In the genomic region with DNA sequence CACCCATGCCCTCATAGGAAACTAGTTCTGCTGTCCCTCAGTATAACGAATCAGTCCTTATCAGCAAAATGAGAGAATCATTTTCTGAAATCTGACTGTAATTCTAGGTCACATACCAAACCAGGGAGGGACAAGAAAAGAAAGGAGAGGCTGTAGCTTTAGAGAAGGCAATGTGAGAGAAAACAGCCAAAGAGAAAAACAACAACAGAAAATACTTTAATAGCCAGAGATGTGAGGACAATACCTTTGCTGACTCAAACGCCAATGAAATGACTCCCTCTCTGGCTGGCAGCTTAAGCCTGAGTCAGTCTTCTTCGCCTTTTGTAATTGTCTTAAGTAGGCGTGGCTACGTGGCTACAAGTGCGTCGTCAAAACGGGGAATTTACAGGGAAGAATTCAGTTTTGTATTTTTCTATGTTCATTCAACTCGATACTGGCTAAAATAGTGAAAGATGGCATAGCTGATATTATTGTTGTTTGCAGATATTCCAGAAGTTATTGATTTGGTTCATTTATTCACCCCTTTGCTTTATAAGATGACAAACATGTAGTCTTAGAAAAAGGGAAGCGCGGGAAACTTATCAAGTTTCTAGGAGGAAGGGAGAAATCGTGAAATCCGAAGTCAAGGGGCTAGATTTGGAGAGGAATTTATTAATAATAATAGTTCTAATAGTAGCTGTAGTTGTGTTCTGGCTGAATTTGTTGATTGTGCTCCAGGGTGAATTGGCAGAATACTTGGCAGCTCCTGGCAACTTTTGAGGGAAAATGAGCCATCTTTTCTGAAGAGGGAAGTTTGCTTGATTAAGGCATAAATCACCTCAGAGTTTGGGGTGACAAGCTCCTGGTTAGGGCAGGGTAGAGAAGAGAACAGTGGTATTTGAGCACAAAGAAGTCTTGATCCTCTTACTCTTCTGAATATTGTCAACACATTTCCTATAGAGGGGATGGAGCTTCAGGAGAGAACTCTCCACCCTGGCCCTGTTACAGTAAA, we compare ENCODE assay signal across 10 cellular contexts.
A peak's percentile ranks its signal among the peaks of the same experiment; 100 is the strongest.
DNase-seq lines count a peak whose midpoint lies in the region; ATAC-seq and TF ChIP-seq lines count a peak whose summit lies in the region.
"Had no signal": no experiment of that assay in that cellular context is flagged by ENCODE, and none has a peak within 500 bp of the region (broad histone marks: within the 10 kb centered on the region; RNA-seq: fewer than 3 reads in every experiment).

IL1A (minus strand) TSS at position 295 of the 991 bp plus-strand sequence. CDS start 723 bp downstream, outside the sequence.

- ATAC-seq in RWPE2 (ENCODE audit: low read depth) (peak; percentile 82), GM21515 (IDR thresholded peaks at IDR 0.05; ENCODE audit: unreplicated experiment) (no peak)
- peak in 1 of 2 donors; percentile 28 for ATAC-seq in stimulated activated naive B cell treated with anti-CD40 and anti-IgM and Interleukin-4, amounts not matched to agents 10 μg/mL and 1 μg/mL and 100 μg/mL, for 72 hours (replicated peaks)

- peak within 1 kb of the TSS; percentile 13 for H3K4me3 Mint-ChIP-seq in activated T-cell treated with anti-CD3 and anti-CD28 coated beads, Interleukin-2, amount 50 U/mL, for 24 hours
- H3K4me3 Mint-ChIP-seq in stimulated activated naive B cell treated with anti-CD40 and anti-IgM and Interleukin-4, amounts not matched to agents 10 μg/mL and 1 μg/mL and 100 μg/mL, for 72 hours: peak within 1 kb of the TSS in 1 of 2 donors; percentile 58

- H3K4me3 ChIP-seq in RWPE2 (ENCODE audit: severe bottlenecking): peak within 1 kb of the TSS; percentile 45
- H3K4me3 ChIP-seq in fibroblast of pulmonary artery (replicated peaks; ENCODE audit: low read depth, low read length): peak within 1 kb of the TSS; percentile 36
- H3K4me3 ChIP-seq: BLaER1 treated with 17β-estradiol and CSF1 and Interleukin-3, amounts not matched to agents 10 nM and 100 nM had no signal

- peaks cover 6% of the 10 kb centered on the region for H3K4me1 Mint-ChIP-seq in activated T-cell treated with anti-CD3 and anti-CD28 coated beads, Interleukin-2, amount 50 U/mL, for 24 hours (ENCODE audit: low read depth)
- peaks cover 25 to 34% of the 10 kb centered on the region in 2 donors for H3K4me1 Mint-ChIP-seq in stimulated activated naive B cell treated with anti-CD40 and anti-IgM and Interleukin-4, amounts not matched to agents 10 μg/mL and 1 μg/mL and 100 μg/mL, for 72 hours

- H3K27me3 ChIP-seq in RWPE2 (ENCODE audit: insufficient read depth, poor library complexity, severe bottlenecking): no peaks in the 10 kb centered on the region
- H3K27me3 ChIP-seq: BLaER1 treated with 17β-estradiol and CSF1 and Interleukin-3, amounts not matched to agents 10 nM and 100 nM had no signal

- DNase-seq in activated T-cell treated with anti-CD3 and anti-CD28 coated beads, Interleukin-2, amount 50 U/mL, for 24 hours: no peak
- DNase-seq in activated T-cell treated with anti-CD3 and anti-CD28 coated beads for 4 hours (no peak), RWPE2 (ENCODE audit: low spot score) (no peak), fibroblast of pulmonary artery (ENCODE audit: low read depth) (peak; percentile 84), NAMALWA (ENCODE audit: low spot score) (no peak)
- no peak for DNase-seq in stimulated activated naive B cell treated with anti-CD40 and anti-IgM and Interleukin-4, amounts not matched to agents 10 μg/mL and 1 μg/mL and 100 μg/mL, for 72 hours
- DNase-seq in stimulated activated CD4-positive, alpha-beta T cell treated with anti-CD3 and anti-CD28 coated beads, Interleukin-4, amount 100 ng/mL, for 1 hour: no peak
- DNase-seq: stimulated activated CD4-positive, alpha-beta T cell treated with anti-CD3 and anti-CD28 coated beads, Interleukin-2, amount 100 ng/mL, for 48 hours had no signal

- H3K9me3 Mint-ChIP-seq in activated T-cell treated with anti-CD3 and anti-CD28 coated beads, Interleukin-2, amount 50 U/mL, for 24 hours: no peaks in the 10 kb centered on the region
- no peaks in the 10 kb centered on the region for H3K9me3 Mint-ChIP-seq in stimulated activated naive B cell treated with anti-CD40 and anti-IgM and Interleukin-4, amounts not matched to agents 10 μg/mL and 1 μg/mL and 100 μg/mL, for 72 hours

- peak within 1 kb of the TSS; percentile 87 for H3K27ac ChIP-seq in RWPE2 (ENCODE audit: poor library complexity, severe bottlenecking)
- H3K27ac ChIP-seq: BLaER1 treated with 17β-estradiol and CSF1 and Interleukin-3, amounts not matched to agents 10 nM and 100 nM had no signal

- peaks cover 47% of the 10 kb centered on the region for H3K36me3 ChIP-seq in RWPE2 (ENCODE audit: low read depth)
- H3K36me3 ChIP-seq: BLaER1 treated with 17β-estradiol and CSF1 and Interleukin-3, amounts not matched to agents 10 nM and 100 nM had no signal

- peaks cover 59% of the 10 kb centered on the region for H3K4me1 ChIP-seq in RWPE2 (ENCODE audit: insufficient read depth, poor library complexity, severe bottlenecking)

- H3K9me3 ChIP-seq in RWPE2 (ENCODE audit: severe bottlenecking): no peaks in the 10 kb centered on the region

- no peak within 1 kb of the TSS for H3K27ac Mint-ChIP-seq in activated T-cell treated with anti-CD3 and anti-CD28 coated beads, Interleukin-2, amount 50 U/mL, for 24 hours
- H3K27ac Mint-ChIP-seq in stimulated activated naive B cell treated with anti-CD40 and anti-IgM and Interleukin-4, amounts not matched to agents 10 μg/mL and 1 μg/mL and 100 μg/mL, for 72 hours: peak within 1 kb of the TSS; percentile 6

- peaks cover 31% of the 10 kb centered on the region for H3K27me3 Mint-ChIP-seq in activated T-cell treated with anti-CD3 and anti-CD28 coated beads, Interleukin-2, amount 50 U/mL, for 24 hours
- no peaks in the 10 kb centered on the region for H3K27me3 Mint-ChIP-seq in stimulated activated naive B cell treated with anti-CD40 and anti-IgM and Interleukin-4, amounts not matched to agents 10 μg/mL and 1 μg/mL and 100 μg/mL, for 72 hours

- no peaks in the 10 kb centered on the region for H3K36me3 Mint-ChIP-seq in activated T-cell treated with anti-CD3 and anti-CD28 coated beads, Interleukin-2, amount 50 U/mL, for 24 hours (ENCODE audit: low read depth)
- H3K36me3 Mint-ChIP-seq in stimulated activated naive B cell treated with anti-CD40 and anti-IgM and Interleukin-4, amounts not matched to agents 10 μg/mL and 1 μg/mL and 100 μg/mL, for 72 hours: no peaks in the 10 kb centered on the region

- no peak for TF ChIP-seq CTCF in RWPE2 (IDR thresholded peaks at IDR 0.05; ENCODE audit: poor library complexity, severe bottlenecking)
- no peak for TF ChIP-seq CTCF in fibroblast of pulmonary artery (IDR thresholded peaks at IDR 0.05; ENCODE audit: low read length, missing control alignments)
